In genomic region chr12:47903151-47903611, GRCh38 we compare ENCODE assay signal across 9 cellular contexts.
DNase-seq lines count a peak whose midpoint lies in the region; ATAC-seq and FAIRE-seq lines count a peak whose summit lies in the region.
"Had no signal": no experiment of that assay in that cellular context is flagged by ENCODE, and none has a peak within 500 bp of the region (broad histone marks: within the 10 kb centered on the region; RNA-seq: fewer than 3 reads in every experiment).

No MANE protein-coding gene starts in this region.

- no peak for ATAC-seq in GM19395 (IDR thresholded peaks at IDR 0.05; ENCODE audit: unreplicated experiment)
- ATAC-seq in GM18517 (IDR thresholded peaks at IDR 0.05; ENCODE audit: unreplicated experiment): no peak

- no peak for FAIRE-seq in RCC 7860 (lab: Jason Lieb, UNC)
- FAIRE-seq: GM18507 had no signal

- peak overlapping the region; percentile 83 for H3K27ac ChIP-seq in epithelial cell of prostate

- DNase-seq in activated naive CD4-positive, alpha-beta T cell treated with Interleukin-2 at 50 U/mL for 16 hours: peak; percentile 26
- no peak for DNase-seq in activated naive CD4-positive, alpha-beta T cell (lab: John Stamatoyannopoulos, UW)
- DNase-seq in RCC 7860 (ENCODE audit: low spot score) (peak; percentile 9), epithelial cell of prostate (ENCODE audit: low read depth, low spot score) (no peak), stromal cell of bone marrow (ENCODE audit: low read depth) (peak; percentile 65), NCI-H2227 treated with DMSO at 0.1 percent for 48 hours (lab: John Stamatoyannopoulos, UW) (no peak)

Comparison
In these comparisons a context has a peak if more than half of its experiments do, and no peak if none do; other contexts are left out.
1. DNase-seq: peak in activated naive CD4-positive, alpha-beta T cell treated with Interleukin-2 at 50 U/mL for 16 hours (single experiment), RCC 7860 (single experiment) and stromal cell of bone marrow (single experiment); none in activated naive CD4-positive, alpha-beta T cell (0 of 4), epithelial cell of prostate (single experiment) and NCI-H2227 treated with DMSO at 0.1 percent for 48 hours (single experiment).